1 cellular context compared by ENCODE assay signal in the genomic region with DNA sequence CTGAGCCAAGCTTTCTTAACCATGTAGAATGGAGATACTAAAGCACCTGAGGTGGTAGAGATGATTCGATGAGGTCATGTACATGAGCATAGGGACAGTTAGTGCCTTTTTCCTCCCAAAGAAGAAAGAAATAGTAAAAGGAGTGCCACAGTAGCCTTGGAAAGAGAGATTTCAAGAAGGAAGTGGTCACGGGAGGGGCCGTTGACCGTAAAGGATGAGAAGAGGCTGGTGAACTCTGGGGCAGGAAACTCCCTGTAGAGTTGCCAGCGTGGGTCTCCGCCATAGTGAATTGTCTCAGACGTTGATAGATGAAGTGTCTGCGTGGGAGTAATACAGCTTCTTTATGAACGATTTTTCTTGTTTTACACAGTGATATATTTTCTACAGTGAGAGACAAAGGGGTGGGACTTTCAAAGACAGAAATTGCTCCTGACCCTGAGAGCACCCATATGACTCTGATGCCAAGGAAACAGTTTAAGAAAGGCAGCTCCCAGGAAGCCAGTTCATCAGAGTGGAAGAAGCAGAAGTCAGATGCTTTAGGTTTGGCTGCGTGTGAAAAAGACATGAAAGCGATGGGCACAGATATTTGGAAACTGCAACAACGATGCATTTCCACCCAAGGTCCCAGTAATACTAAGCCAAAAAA.
A peak's percentile ranks its signal among the peaks of the same experiment; 100 is the strongest.
TF ChIP-seq lines count a peak whose summit lies in the region.

No MANE protein-coding gene starts in this region.

TF ChIP-seq in GM12878, 131 proteins besides CTCF, POLR2A, EP300 and RAD21 (continued from another document and continues in another):
- TF ChIP-seq, protein P1, sequence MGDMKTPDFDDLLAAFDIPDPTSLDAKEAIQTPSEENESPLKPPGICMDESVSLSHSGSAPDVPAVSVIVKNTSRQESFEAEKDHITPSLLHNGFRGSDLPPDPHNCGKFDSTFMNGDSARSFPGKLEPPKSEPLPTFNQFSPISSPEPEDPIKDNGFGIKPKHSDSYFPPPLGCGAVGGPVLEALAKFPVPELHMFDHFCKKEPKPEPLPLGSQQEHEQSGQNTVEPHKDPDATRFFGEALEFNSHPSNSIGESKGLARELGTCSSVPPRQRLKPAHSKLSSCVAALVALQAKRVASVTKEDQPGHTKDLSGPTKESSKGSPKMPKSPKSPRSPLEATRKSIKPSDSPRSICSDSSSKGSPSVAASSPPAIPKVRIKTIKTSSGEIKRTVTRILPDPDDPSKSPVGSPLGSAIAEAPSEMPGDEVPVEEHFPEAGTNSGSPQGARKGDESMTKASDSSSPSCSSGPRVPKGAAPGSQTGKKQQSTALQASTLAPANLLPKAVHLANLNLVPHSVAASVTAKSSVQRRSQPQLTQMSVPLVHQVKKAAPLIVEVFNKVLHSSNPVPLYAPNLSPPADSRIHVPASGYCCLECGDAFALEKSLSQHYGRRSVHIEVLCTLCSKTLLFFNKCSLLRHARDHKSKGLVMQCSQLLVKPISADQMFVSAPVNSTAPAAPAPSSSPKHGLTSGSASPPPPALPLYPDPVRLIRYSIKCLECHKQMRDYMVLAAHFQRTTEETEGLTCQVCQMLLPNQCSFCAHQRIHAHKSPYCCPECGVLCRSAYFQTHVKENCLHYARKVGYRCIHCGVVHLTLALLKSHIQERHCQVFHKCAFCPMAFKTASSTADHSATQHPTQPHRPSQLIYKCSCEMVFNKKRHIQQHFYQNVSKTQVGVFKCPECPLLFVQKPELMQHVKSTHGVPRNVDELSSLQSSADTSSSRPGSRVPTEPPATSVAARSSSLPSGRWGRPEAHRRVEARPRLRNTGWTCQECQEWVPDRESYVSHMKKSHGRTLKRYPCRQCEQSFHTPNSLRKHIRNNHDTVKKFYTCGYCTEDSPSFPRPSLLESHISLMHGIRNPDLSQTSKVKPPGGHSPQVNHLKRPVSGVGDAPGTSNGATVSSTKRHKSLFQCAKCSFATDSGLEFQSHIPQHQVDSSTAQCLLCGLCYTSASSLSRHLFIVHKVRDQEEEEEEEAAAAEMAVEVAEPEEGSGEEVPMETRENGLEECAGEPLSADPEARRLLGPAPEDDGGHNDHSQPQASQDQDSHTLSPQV (IDR thresholded peaks at IDR 0.05), result 0 out of 2 replicates have a peak, but pooled peaks have one; percentile 5
- TF ChIP-seq MTA3 (IDR thresholded peaks at IDR 0.05; ENCODE audit: borderline replicate concordance, low read length), result no peak
- TF ChIP-seq IKZF1 (conservative IDR thresholded peaks at IDR 0.05), result peak; percentile 92
- TF ChIP-seq, protein P2, sequence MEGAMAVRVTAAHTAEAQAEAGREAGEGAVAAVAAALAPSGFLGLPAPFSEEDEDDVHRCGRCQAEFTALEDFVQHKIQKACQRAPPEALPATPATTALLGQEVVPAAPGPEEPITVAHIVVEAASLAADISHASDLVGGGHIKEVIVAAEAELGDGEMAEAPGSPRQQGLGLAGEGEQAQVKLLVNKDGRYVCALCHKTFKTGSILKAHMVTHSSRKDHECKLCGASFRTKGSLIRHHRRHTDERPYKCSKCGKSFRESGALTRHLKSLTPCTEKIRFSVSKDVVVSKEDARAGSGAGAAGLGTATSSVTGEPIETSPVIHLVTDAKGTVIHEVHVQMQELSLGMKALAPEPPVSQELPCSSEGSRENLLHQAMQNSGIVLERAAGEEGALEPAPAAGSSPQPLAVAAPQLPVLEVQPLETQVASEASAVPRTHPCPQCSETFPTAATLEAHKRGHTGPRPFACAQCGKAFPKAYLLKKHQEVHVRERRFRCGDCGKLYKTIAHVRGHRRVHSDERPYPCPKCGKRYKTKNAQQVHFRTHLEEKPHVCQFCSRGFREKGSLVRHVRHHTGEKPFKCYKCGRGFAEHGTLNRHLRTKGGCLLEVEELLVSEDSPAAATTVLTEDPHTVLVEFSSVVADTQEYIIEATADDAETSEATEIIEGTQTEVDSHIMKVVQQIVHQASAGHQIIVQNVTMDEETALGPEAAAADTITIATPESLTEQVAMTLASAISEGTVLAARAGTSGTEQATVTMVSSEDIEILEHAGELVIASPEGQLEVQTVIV (IDR thresholded peaks at IDR 0.05; ENCODE audit: borderline replicate concordance, partially characterized antibody), result no peak
- TF ChIP-seq TARDBP (IDR thresholded peaks at IDR 0.05; ENCODE audit: borderline replicate concordance), result no peak
- 0 out of 2 replicates have a peak, but pooled peaks have one; percentile 61 for TF ChIP-seq PML (IDR thresholded peaks at IDR 0.05; ENCODE audit: low read length)
- TF ChIP-seq BHLHE40 (IDR thresholded peaks at IDR 0.05; ENCODE audit: borderline replicate concordance in 1 of 2, low read depth in 2 of 2, low read length in 1 of 2), result peak; percentile 63 to 71; a peak in 2 of 4 replicates
- TF ChIP-seq JUND (IDR thresholded peaks at IDR 0.05; ENCODE audit: low read depth, low read length), result no peak
- TF ChIP-seq NR2C2 (IDR thresholded peaks at IDR 0.05; ENCODE audit: borderline replicate concordance, control insufficient read depth, insufficient read length, low read depth), result no peak
- TF ChIP-seq SIN3A (IDR thresholded peaks at IDR 0.05; ENCODE audit: low read depth, low read length), result no peak
- TF ChIP-seq IKZF2 (IDR thresholded peaks at IDR 0.05), result peak; percentile 82 to 91; a peak in 3 of 4 replicates
- no peak for TF ChIP-seq RFX5 (IDR thresholded peaks at IDR 0.05; ENCODE audit: low read depth, low read length)
- peak; percentile 40; the same call in 1 of the 2 replicates for TF ChIP-seq RAD51 (IDR thresholded peaks at IDR 0.05)
- TF ChIP-seq ZBED1 (IDR thresholded peaks at IDR 0.05; ENCODE audit: borderline replicate concordance), result peak; percentile 80; the same call in 1 of the 2 replicates
- peak; percentile 84 for TF ChIP-seq EED (IDR thresholded peaks at IDR 0.05; ENCODE audit: low read depth)
- peak; percentile 60; the same call in 1 of the 2 replicates for TF ChIP-seq ZNF207 (IDR thresholded peaks at IDR 0.05; ENCODE audit: borderline replicate concordance)
- peak; percentile 20 for TF ChIP-seq POLR2AphosphoS5 (IDR thresholded peaks at IDR 0.05; ENCODE audit: low read length)
- 0 out of 2 replicates have a peak, but pooled peaks have one; percentile 34 for TF ChIP-seq GABPA (IDR thresholded peaks at IDR 0.05; ENCODE audit: low read depth)
- TF ChIP-seq BCL11A (IDR thresholded peaks at IDR 0.05; ENCODE audit: low read depth, low read length), result 0 out of 2 replicates have a peak, but pooled peaks have one; percentile 50
- TF ChIP-seq NBN (IDR thresholded peaks at IDR 0.05), result peak; percentile 81; the same call in 1 of the 2 replicates
- peak in 1 of 2 experiments; percentile 83; a peak in 2 of 4 replicates for TF ChIP-seq ETV6 (conservative IDR thresholded peaks at IDR 0.05 in 1 of 2, IDR thresholded peaks at IDR 0.05 in 1 of 2; ENCODE audit: borderline replicate concordance in 1 of 2, low read depth in 1 of 2)
- TF ChIP-seq POLR2AphosphoS2 (IDR thresholded peaks at IDR 0.05; ENCODE audit: low read depth, low read length), result no peak; the same call in 1 of the 2 replicates
- no peak for TF ChIP-seq RBBP5 (conservative IDR thresholded peaks at IDR 0.05)
- 0 out of 2 replicates have a peak, but pooled peaks have one; percentile 28 for TF ChIP-seq STAT1 (conservative IDR thresholded peaks at IDR 0.05)
- TF ChIP-seq, protein P3, sequence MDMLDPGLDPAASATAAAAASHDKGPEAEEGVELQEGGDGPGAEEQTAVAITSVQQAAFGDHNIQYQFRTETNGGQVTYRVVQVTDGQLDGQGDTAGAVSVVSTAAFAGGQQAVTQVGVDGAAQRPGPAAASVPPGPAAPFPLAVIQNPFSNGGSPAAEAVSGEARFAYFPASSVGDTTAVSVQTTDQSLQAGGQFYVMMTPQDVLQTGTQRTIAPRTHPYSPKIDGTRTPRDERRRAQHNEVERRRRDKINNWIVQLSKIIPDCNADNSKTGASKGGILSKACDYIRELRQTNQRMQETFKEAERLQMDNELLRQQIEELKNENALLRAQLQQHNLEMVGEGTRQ (IDR thresholded peaks at IDR 0.05; ENCODE audit: borderline replicate concordance, low read depth, low read length), result no peak
- no peak for TF ChIP-seq CBFB (IDR thresholded peaks at IDR 0.05; ENCODE audit: low read depth)
- TF ChIP-seq GATAD2B (conservative IDR thresholded peaks at IDR 0.05; ENCODE audit: low read depth), result peak; percentile 88
- TF ChIP-seq, protein P4, sequence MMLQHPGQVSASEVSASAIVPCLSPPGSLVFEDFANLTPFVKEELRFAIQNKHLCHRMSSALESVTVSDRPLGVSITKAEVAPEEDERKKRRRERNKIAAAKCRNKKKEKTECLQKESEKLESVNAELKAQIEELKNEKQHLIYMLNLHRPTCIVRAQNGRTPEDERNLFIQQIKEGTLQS (IDR thresholded peaks at IDR 0.05; ENCODE audit: borderline replicate concordance, extremely low read depth, low read depth, low read length), result no peak
- TF ChIP-seq MTA2 (IDR thresholded peaks at IDR 0.05; ENCODE audit: low read depth), result peak; percentile 79
- 0 out of 2 replicates have a peak, but pooled peaks have one; percentile 16 for TF ChIP-seq BACH1 (IDR thresholded peaks at IDR 0.05; ENCODE audit: borderline replicate concordance)
- TF ChIP-seq LARP7 (IDR thresholded peaks at IDR 0.05), result 0 out of 2 replicates have a peak, but pooled peaks have one; percentile 29
- no peak for TF ChIP-seq SMARCA5 (IDR thresholded peaks at IDR 0.05)
- TF ChIP-seq, protein P5, sequence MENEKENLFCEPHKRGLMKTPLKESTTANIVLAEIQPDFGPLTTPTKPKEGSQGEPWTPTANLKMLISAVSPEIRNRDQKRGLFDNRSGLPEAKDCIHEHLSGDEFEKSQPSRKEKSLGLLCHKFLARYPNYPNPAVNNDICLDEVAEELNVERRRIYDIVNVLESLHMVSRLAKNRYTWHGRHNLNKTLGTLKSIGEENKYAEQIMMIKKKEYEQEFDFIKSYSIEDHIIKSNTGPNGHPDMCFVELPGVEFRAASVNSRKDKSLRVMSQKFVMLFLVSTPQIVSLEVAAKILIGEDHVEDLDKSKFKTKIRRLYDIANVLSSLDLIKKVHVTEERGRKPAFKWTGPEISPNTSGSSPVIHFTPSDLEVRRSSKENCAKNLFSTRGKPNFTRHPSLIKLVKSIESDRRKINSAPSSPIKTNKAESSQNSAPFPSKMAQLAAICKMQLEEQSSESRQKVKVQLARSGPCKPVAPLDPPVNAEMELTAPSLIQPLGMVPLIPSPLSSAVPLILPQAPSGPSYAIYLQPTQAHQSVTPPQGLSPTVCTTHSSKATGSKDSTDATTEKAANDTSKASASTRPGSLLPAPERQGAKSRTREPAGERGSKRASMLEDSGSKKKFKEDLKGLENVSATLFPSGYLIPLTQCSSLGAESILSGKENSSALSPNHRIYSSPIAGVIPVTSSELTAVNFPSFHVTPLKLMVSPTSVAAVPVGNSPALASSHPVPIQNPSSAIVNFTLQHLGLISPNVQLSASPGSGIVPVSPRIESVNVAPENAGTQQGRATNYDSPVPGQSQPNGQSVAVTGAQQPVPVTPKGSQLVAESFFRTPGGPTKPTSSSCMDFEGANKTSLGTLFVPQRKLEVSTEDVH (IDR thresholded peaks at IDR 0.05; ENCODE audit: low read depth, partially characterized antibody), result no peak
- TF ChIP-seq, protein P6, sequence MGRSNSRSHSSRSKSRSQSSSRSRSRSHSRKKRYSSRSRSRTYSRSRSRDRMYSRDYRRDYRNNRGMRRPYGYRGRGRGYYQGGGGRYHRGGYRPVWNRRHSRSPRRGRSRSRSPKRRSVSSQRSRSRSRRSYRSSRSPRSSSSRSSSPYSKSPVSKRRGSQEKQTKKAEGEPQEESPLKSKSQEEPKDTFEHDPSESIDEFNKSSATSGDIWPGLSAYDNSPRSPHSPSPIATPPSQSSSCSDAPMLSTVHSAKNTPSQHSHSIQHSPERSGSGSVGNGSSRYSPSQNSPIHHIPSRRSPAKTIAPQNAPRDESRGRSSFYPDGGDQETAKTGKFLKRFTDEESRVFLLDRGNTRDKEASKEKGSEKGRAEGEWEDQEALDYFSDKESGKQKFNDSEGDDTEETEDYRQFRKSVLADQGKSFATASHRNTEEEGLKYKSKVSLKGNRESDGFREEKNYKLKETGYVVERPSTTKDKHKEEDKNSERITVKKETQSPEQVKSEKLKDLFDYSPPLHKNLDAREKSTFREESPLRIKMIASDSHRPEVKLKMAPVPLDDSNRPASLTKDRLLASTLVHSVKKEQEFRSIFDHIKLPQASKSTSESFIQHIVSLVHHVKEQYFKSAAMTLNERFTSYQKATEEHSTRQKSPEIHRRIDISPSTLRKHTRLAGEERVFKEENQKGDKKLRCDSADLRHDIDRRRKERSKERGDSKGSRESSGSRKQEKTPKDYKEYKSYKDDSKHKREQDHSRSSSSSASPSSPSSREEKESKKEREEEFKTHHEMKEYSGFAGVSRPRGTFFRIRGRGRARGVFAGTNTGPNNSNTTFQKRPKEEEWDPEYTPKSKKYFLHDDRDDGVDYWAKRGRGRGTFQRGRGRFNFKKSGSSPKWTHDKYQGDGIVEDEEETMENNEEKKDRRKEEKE (IDR thresholded peaks at IDR 0.05), result 0 out of 2 replicates have a peak, but pooled peaks have one; percentile 5
- peak; percentile 89 for TF ChIP-seq RUNX3 (IDR thresholded peaks at IDR 0.05; ENCODE audit: low read length)
- TF ChIP-seq TBL1XR1 (IDR thresholded peaks at IDR 0.05; ENCODE audit: low read depth, low read length), result 0 out of 2 replicates have a peak, but pooled peaks have one; percentile 50
- TF ChIP-seq ZNF274 (IDR thresholded peaks at IDR 0.05; ENCODE audit: insufficient read depth, insufficient read length), result no peak
- TF ChIP-seq ZNF622 (IDR thresholded peaks at IDR 0.05), result no peak
- TF ChIP-seq KDM1A (IDR thresholded peaks at IDR 0.05; ENCODE audit: borderline replicate concordance), result no peak
- TF ChIP-seq NR2F1 (conservative IDR thresholded peaks at IDR 0.05), result peak; percentile 86
- TF ChIP-seq CHD2 (IDR thresholded peaks at IDR 0.05; ENCODE audit: borderline replicate concordance, low read depth, low read length), result peak; percentile 36; the same call in 1 of the 2 replicates
- no peak for TF ChIP-seq NFYA (IDR thresholded peaks at IDR 0.05; ENCODE audit: borderline replicate concordance, low read depth, low read length)
- TF ChIP-seq CBX5 (IDR thresholded peaks at IDR 0.05; ENCODE audit: low read depth), result peak; percentile 64; the same call in 1 of the 2 replicates
- no peak for TF ChIP-seq ZSCAN29 (IDR thresholded peaks at IDR 0.05)
- no peak for TF ChIP-seq SIX5 (IDR thresholded peaks at IDR 0.05; ENCODE audit: low read depth, low read length, severe bottlenecking)
- TF ChIP-seq SMC3 (IDR thresholded peaks at IDR 0.05; ENCODE audit: borderline replicate concordance, low read length), result peak; percentile 32; the same call in 1 of the 2 replicates
